26 cellular contexts compared by ENCODE assay signal in the genomic region with DNA sequence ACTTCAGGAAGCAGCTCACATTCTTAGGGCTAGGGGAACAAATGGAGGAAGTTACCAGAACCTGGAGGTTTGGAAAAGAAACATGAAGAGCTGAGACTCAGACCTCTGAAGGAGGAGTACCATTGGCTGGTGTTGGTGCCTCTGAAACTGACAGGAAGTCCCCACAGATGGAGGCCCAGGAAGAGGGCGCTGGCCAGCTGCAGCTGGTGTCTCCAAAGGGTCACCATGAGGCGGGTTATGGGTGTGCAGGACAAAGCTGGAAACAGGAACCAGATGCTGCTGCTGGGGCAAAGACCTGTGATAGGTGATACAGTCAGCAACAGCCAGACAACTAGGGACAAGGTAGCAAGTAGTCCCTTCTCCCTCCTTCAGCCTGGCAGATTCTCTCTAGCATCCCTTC.
"Had no signal": no experiment of that assay in that cellular context is flagged by ENCODE, and none has a peak within 500 bp of the region (broad histone marks: within the 10 kb centered on the region; RNA-seq: fewer than 3 reads in every experiment).

No MANE protein-coding gene starts in this region.

- H3K4me1 ChIP-seq: ascending aorta, esophagus squamous epithelium, gastrocnemius medialis, sigmoid colon, stomach, suprapubic skin, tibial nerve had no signal

- ATAC-seq: activated CD4-positive, CD25-positive, alpha-beta regulatory T cell treated with anti-CD3 and anti-CD28 coated beads, Interleukin-2, amount 50 U/mL, for 24 hours; activated CD8-positive, alpha-beta T cell treated with anti-CD3 and anti-CD28 coated beads, Interleukin-2, amount 10 ng/mL, durations not matched to agents 7 days and 5 days; effector memory CD8-positive, alpha-beta T cell; gastrocnemius medialis; left ventricle myocardium superior; stimulated activated memory B cell treated with anti-CD40 and anti-IgM and Interleukin-4, amounts not matched to agents 10 μg/mL and 1 μg/mL and 100 μg/mL, for 72 hours had no signal

- DNase-seq: activated CD4-positive, alpha-beta T cell treated with anti-CD3 and anti-CD28 coated beads, Interleukin-2, amount 50 U/mL, for 1 hour; activated CD8-positive, alpha-beta T cell treated with anti-CD3 and anti-CD28 coated beads, Interleukin-2, amount 10 ng/mL, durations not matched to agents 7 days and 5 days; activated gamma-delta T cell; activated naive CD4-positive, alpha-beta T cell treated with anti-CD3 and anti-CD28 coated beads, Interleukin-2, amount 50 U/mL, for 16 hours; brain microvascular endothelial cell; caudate nucleus; dorsolateral prefrontal cortex; effector memory CD8-positive, alpha-beta T cell; esophagus squamous epithelium; gastrocnemius medialis; head of caudate nucleus; left ventricle myocardium superior; retina; sigmoid colon; stimulated activated CD4-positive, alpha-beta T cell treated with anti-CD3 and anti-CD28 coated beads, Interleukin-15, amount 100 ng/mL, for 24 hours; stomach; T1000 had no signal

- H3K36me3 ChIP-seq: ascending aorta, brain microvascular endothelial cell, esophagus squamous epithelium, gastrocnemius medialis, sigmoid colon, stomach, suprapubic skin, tibial nerve had no signal

- H3K27ac Mint-ChIP-seq: activated CD8-positive, alpha-beta T cell treated with anti-CD3 and anti-CD28 coated beads, Interleukin-2, amount 10 ng/mL, durations not matched to agents 7 days and 5 days; activated T-helper 1 cell treated with anti-CD3 and anti-CD28 coated beads, Interleukin-12 subunit alpha, Interleukin-12 subunit beta, Interleukin-2, Interleukin-4 antibody, amounts not matched to agents 30 ng/mL and 10 ng/mL and 1 ng/mL, durations not matched to agents 14 hours and 24 hours and 36 hours; effector memory CD8-positive, alpha-beta T cell; memory B cell; stimulated activated memory B cell treated with anti-CD40 and anti-IgM and Interleukin-4, amounts not matched to agents 10 μg/mL and 1 μg/mL and 100 μg/mL, for 72 hours; T-helper 1 cell treated with Interleukin-12 subunit alpha and Interleukin-12 subunit beta and Interleukin-4 antibody, amounts not matched to agents 30 μg/mL and 1 μg/mL, for 36 hours had no signal

- H3K36me3 Mint-ChIP-seq: memory B cell; stimulated activated memory B cell treated with anti-CD40 and anti-IgM and Interleukin-4, amounts not matched to agents 10 μg/mL and 1 μg/mL and 100 μg/mL, for 72 hours had no signal

- H3K27me3 ChIP-seq: ascending aorta, brain microvascular endothelial cell, esophagus squamous epithelium, gastrocnemius medialis, sigmoid colon, stomach, suprapubic skin, tibial nerve had no signal

- H3K4me3 ChIP-seq: ascending aorta, dorsolateral prefrontal cortex, esophagus squamous epithelium, gastrocnemius medialis, sigmoid colon, smooth muscle cell, stomach, suprapubic skin, tibial nerve had no signal

- H3K4me1 Mint-ChIP-seq: memory B cell; stimulated activated memory B cell treated with anti-CD40 and anti-IgM and Interleukin-4, amounts not matched to agents 10 μg/mL and 1 μg/mL and 100 μg/mL, for 72 hours had no signal

- H3K27me3 Mint-ChIP-seq: stimulated activated memory B cell treated with anti-CD40 and anti-IgM and Interleukin-4, amounts not matched to agents 10 μg/mL and 1 μg/mL and 100 μg/mL, for 72 hours had no signal

- H3K4me3 Mint-ChIP-seq: activated CD8-positive, alpha-beta T cell treated with anti-CD3 and anti-CD28 coated beads, Interleukin-2, amount 10 ng/mL, durations not matched to agents 7 days and 5 days; activated T-helper 1 cell treated with anti-CD3 and anti-CD28 coated beads, Interleukin-12 subunit alpha, Interleukin-12 subunit beta, Interleukin-2, Interleukin-4 antibody, amounts not matched to agents 30 ng/mL and 10 ng/mL and 1 ng/mL, durations not matched to agents 14 hours and 24 hours and 36 hours; effector memory CD8-positive, alpha-beta T cell; memory B cell; stimulated activated memory B cell treated with anti-CD40 and anti-IgM and Interleukin-4, amounts not matched to agents 10 μg/mL and 1 μg/mL and 100 μg/mL, for 72 hours; T-helper 1 cell treated with Interleukin-12 subunit alpha and Interleukin-12 subunit beta and Interleukin-4 antibody, amounts not matched to agents 30 μg/mL and 1 μg/mL, for 36 hours had no signal

- H3K4me2 ChIP-seq: smooth muscle cell had no signal

- H3K9me3 Mint-ChIP-seq: activated T-helper 1 cell treated with anti-CD3 and anti-CD28 coated beads, Interleukin-12 subunit alpha, Interleukin-12 subunit beta, Interleukin-2, Interleukin-4 antibody, amounts not matched to agents 30 ng/mL and 10 ng/mL and 1 ng/mL, durations not matched to agents 14 hours and 24 hours and 36 hours; effector memory CD8-positive, alpha-beta T cell; memory B cell; stimulated activated memory B cell treated with anti-CD40 and anti-IgM and Interleukin-4, amounts not matched to agents 10 μg/mL and 1 μg/mL and 100 μg/mL, for 72 hours; T-helper 1 cell treated with Interleukin-12 subunit alpha and Interleukin-12 subunit beta and Interleukin-4 antibody, amounts not matched to agents 30 μg/mL and 1 μg/mL, for 36 hours had no signal

- H3K27ac ChIP-seq: ascending aorta, brain microvascular endothelial cell, dorsolateral prefrontal cortex, esophagus squamous epithelium, gastrocnemius medialis, sigmoid colon, stomach, suprapubic skin, tibial nerve had no signal
